1 cellular context compared by ENCODE assay signal in the genomic region with DNA sequence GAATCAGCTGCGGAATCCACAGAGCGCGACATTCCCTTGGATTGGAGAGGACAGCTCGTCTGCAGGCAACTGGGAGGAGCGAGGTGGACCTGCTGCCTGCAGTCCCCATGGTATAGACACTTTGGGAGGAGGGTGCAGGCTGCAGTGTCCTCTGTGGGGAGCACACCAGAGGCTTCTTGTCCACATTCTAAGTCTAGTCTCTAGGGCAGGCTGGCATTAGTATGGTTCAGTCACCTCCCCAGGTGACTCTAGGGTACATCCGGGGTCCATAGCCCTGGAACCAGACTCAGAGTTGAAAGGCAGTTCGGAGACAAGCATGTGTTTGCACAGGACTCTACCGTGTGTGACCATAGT.
TF ChIP-seq lines count a peak whose summit lies in the region.

No MANE protein-coding gene starts in this region.

TF ChIP-seq in K562, 482 proteins besides CTCF, POLR2A, EP300 and RAD21 (continued from another document):
- TF ChIP-seq, protein P1, sequence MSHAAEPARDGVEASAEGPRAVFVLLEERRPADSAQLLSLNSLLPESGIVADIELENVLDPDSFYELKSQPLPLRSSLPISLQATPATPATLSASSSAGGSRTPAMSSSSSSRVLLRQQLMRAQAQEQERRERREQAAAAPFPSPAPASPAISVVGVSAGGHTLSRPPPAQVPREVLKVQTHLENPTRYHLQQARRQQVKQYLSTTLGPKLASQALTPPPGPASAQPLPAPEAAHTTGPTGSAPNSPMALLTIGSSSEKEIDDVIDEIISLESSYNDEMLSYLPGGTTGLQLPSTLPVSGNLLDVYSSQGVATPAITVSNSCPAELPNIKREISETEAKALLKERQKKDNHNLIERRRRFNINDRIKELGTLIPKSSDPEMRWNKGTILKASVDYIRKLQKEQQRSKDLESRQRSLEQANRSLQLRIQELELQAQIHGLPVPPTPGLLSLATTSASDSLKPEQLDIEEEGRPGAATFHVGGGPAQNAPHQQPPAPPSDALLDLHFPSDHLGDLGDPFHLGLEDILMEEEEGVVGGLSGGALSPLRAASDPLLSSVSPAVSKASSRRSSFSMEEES (CRISPR knock-in tag; IDR thresholded peaks at IDR 0.05): no peak
- TF ChIP-seq HMG20B (CRISPR knock-in tag; IDR thresholded peaks at IDR 0.05) (no peak), ZNF586 (CRISPR knock-in tag; conservative IDR thresholded peaks at IDR 0.05) (no peak), RBFOX2 (IDR thresholded peaks at IDR 0.05; ENCODE audit: low read depth, low read length) (peak; percentile 33; the same call in 1 of the 2 replicates), SMAD2 (IDR thresholded peaks at IDR 0.05; ENCODE audit: low read depth, low read length) (no peak), ZNF263 (CRISPR knock-in tag; IDR thresholded peaks at IDR 0.05; ENCODE audit: borderline replicate concordance) (peak; percentile 81)
